Comparison of ENCODE assay signal across 12 cellular contexts in genomic region chr7:1646957-1647891, GRCh38. TPM values are rescaled to one million over a fixed set of nuclear protein-coding genes. Genes with fewer than 3 reads are reported as not detected.
DNase-seq lines count a peak whose midpoint lies in the region; ATAC-seq, FAIRE-seq and TF ChIP-seq lines count a peak whose summit lies in the region.
"Had no signal": no experiment of that assay in that cellular context is flagged by ENCODE, and none has a peak within 500 bp of the region (broad histone marks: within the 10 kb centered on the region; RNA-seq: fewer than 3 reads in every experiment).

No MANE protein-coding gene starts in this region.

- H3K4me2 ChIP-seq in H1 (ENCODE audit: insufficient read depth in 1 of 2, low read depth in 2 of 2, low read length in 2 of 2) (no peak overlapping the region), osteoblast (ENCODE audit: insufficient read depth, low read length) (peak overlapping the region; percentile 13)

- no peaks in the 10 kb centered on the region for H4K20me1 ChIP-seq in H1 (replicated peaks in 1 of 2; ENCODE audit: control insufficient read depth in 1 of 2, insufficient read depth in 2 of 2, low read length in 2 of 2)
- no peaks in the 10 kb centered on the region for H4K20me1 ChIP-seq in osteoblast (ENCODE audit: insufficient read depth, low read length)

- H3K4me1 Mint-ChIP-seq in activated T-cell treated with anti-CD3 and anti-CD28 coated beads, Interleukin-2, amount 50 U/mL, for 72 hours (ENCODE audit: low read depth), result no peaks in the 10 kb centered on the region

- H3K27me3 ChIP-seq in H1 (replicated peaks in 1 of 4; ENCODE audit: control insufficient read depth in 3 of 4, extremely low read depth in 1 of 4, insufficient read depth in 3 of 4, low read length in 3 of 4) (no peaks in the 10 kb centered on the region; a peak in 1 of 7 replicates), osteoblast (ENCODE audit: insufficient read depth, low read length) (peaks cover 39% of the 10 kb centered on the region)
- H3K27me3 ChIP-seq: Peyer's patch had no signal

- no peak overlapping the region for H2AK5ac ChIP-seq in H1 (ENCODE audit: low read depth, low read length)

- no peak overlapping the region for H3K27ac Mint-ChIP-seq in activated T-cell treated with anti-CD3 and anti-CD28 coated beads, Interleukin-2, amount 50 U/mL, for 72 hours

- H3K4me1 ChIP-seq in H1 (replicated peaks in 1 of 4; ENCODE audit: control insufficient read depth in 3 of 4, insufficient read depth in 4 of 4, low read length in 3 of 4) (peaks cover 0 to 3% (median 0%) of the 10 kb centered on the region in 4 experiments; a peak in 2 of 7 replicates), osteoblast (ENCODE audit: insufficient read depth, low read length) (no peaks in the 10 kb centered on the region)

- H2BK120ac ChIP-seq in H1 (replicated peaks; ENCODE audit: low read depth, low read length), result no peak overlapping the region

- H4K91ac ChIP-seq in H1 (replicated peaks; ENCODE audit: insufficient read length, low read length), result no peak overlapping the region

- H2BK15ac ChIP-seq in H1 (ENCODE audit: low read length), result no peak overlapping the region

- H3K36me3 Mint-ChIP-seq in activated T-cell treated with anti-CD3 and anti-CD28 coated beads, Interleukin-2, amount 50 U/mL, for 72 hours (ENCODE audit: insufficient read depth in 2 of 2), result no peaks in the 10 kb centered on the region

- no peaks in the 10 kb centered on the region for H3K9me3 Mint-ChIP-seq in activated T-cell treated with anti-CD3 and anti-CD28 coated beads, Interleukin-2, amount 50 U/mL, for 72 hours

- no peak overlapping the region for H2BK20ac ChIP-seq in H1 (ENCODE audit: low read length)

- WGBS in H1 (ENCODE audit: extremely low coverage in 1 of 2, insufficient coverage in 1 of 2, insufficient read length in 1 of 2, insufficient replicate concordance in 2 of 2, low coverage in 1 of 2, low lambda C conversion rate in 2 of 2, missing lambda C conversion rate in 1 of 2), 2 experiments, result 91% methylated on average over 44 of the region's 48 CpGs; no CpG with 5 or more reads in 1 of the 2 experiments

- POLR2A ChIA-PET in H1 (lab: Charles Lee; ENCODE audit: partially characterized antibody), result interaction anchor here (1.1 kb wide), 1 partner anchor 435 kb away, joined by 3 read pairs; no protein-coding TSS in a partner anchor

- no peaks in the 10 kb centered on the region for H3K79me2 ChIP-seq in H1 (ENCODE audit: control insufficient read depth in 1 of 2, insufficient read depth in 2 of 2, low read length in 2 of 2)
- H3K79me2 ChIP-seq in osteoblast (ENCODE audit: insufficient read depth, low read length), result no peaks in the 10 kb centered on the region

- 0 out of 2 replicates have a peak overlapping the region, but pooled peaks have one; percentile 25 for H4K8ac ChIP-seq in H1 (ENCODE audit: extremely low read depth, insufficient read depth, low read length)

- H3K23ac ChIP-seq in H1 (ENCODE audit: insufficient read length), result no peak overlapping the region

- H3K36me3 ChIP-seq in H1 (ENCODE audit: control insufficient read depth in 2 of 4, insufficient read depth in 4 of 4, low read length in 3 of 4) (no peaks in the 10 kb centered on the region), osteoblast (ENCODE audit: insufficient read depth, low read length) (no peaks in the 10 kb centered on the region)
- H3K36me3 ChIP-seq: Peyer's patch had no signal

- H3K27me3 Mint-ChIP-seq in activated T-cell treated with anti-CD3 and anti-CD28 coated beads, Interleukin-2, amount 50 U/mL, for 72 hours (ENCODE audit: low read depth), result peaks cover 6% of the 10 kb centered on the region

- H3K14ac ChIP-seq in H1 (ENCODE audit: insufficient read length), result no peak overlapping the region

- no peaks in the 10 kb centered on the region for H3K79me1 ChIP-seq in H1 (ENCODE audit: low read depth, low read length)

- no peak for TF ChIP-seq POLR2A in H1 (IDR thresholded peaks at IDR 0.05; ENCODE audit: control extremely low read depth in 1 of 2, low read depth in 2 of 2, low read length in 2 of 2)

- DNase-seq in DMS153 (lab: John Stamatoyannopoulos, UW) (peak; percentile 49), NCI-H345 (lab: John Stamatoyannopoulos, UW) (peak; percentile 79), H1 (ENCODE audit: low read depth in 1 of 2, low spot score in 2 of 2) (peak in 1 of 2 experiments; percentile 45), osteoblast (ENCODE audit: insufficient read length, low spot score, missing footprints) (peak; percentile 95), T-helper 2 cell (no peak)
- DNase-seq in activated T-cell treated with anti-CD3 and anti-CD28 coated beads, Interleukin-2, amount 50 U/mL, for 72 hours, result no peak
- DNase-seq: activated T-cell treated with anti-CD3 and anti-CD28 coated beads, Interleukin-2, amount 50 U/mL, for 1 hour; left colon; stimulated activated CD4-positive, alpha-beta T cell treated with anti-CD3 and anti-CD28 coated beads, Interleukin-4, amount 100 ng/mL, for 4 hours had no signal

- CTCF ChIA-PET in H1 (lab: Charles Lee; ENCODE audit: partially characterized antibody), result interaction anchor here (0.6 to 1.4 kb wide), 4 partner anchors 28 to 120 kb away, joined by 3 to 5 read pairs (median 3); no protein-coding TSS in a partner anchor

- ATAC-seq in GM21526 (IDR thresholded peaks at IDR 0.05; ENCODE audit: low FRiP score, unreplicated experiment) (no peak), GM19463 (IDR thresholded peaks at IDR 0.05; ENCODE audit: unreplicated experiment) (no peak)
- no peak for ATAC-seq in activated T-cell treated with anti-CD3 and anti-CD28 coated beads, Interleukin-2, amount 50 U/mL, for 72 hours (replicated peaks in 1 of 2)
- ATAC-seq: left colon had no signal

- no peak overlapping the region for H3K27ac ChIP-seq in H1 (ENCODE audit: low read depth, low read length)
- H3K27ac ChIP-seq in osteoblast (ENCODE audit: low read depth, low read length), result no peak overlapping the region
- H3K27ac ChIP-seq: Peyer's patch had no signal

- H2BK5ac ChIP-seq in H1 (ENCODE audit: low read depth, low read length), result no peak overlapping the region

- no peak overlapping the region for H3K56ac ChIP-seq in H1 (replicated peaks; ENCODE audit: insufficient read length, low read depth, low read length)

- TF ChIP-seq EP300 in H1 (IDR thresholded peaks at IDR 0.05; ENCODE audit: borderline replicate concordance in 1 of 2, low read depth in 2 of 2, low read length in 2 of 2), result no peak

- H2BK12ac ChIP-seq in H1 (ENCODE audit: low read depth, low read length), result no peak overlapping the region

- no peak overlapping the region for H4K5ac ChIP-seq in H1 (ENCODE audit: insufficient read length, low read depth, low read length)

- no peak overlapping the region for H3K18ac ChIP-seq in H1 (ENCODE audit: extremely low read depth, low read length)

- no peak overlapping the region for H3K4me3 Mint-ChIP-seq in activated T-cell treated with anti-CD3 and anti-CD28 coated beads, Interleukin-2, amount 50 U/mL, for 72 hours

- H3K9me3 ChIP-seq in H1 (ENCODE audit: insufficient read depth in 2 of 2, low read depth in 1 of 2, low read length in 1 of 2), result no peaks in the 10 kb centered on the region
- no peaks in the 10 kb centered on the region for H3K9me3 ChIP-seq in osteoblast (ENCODE audit: low read depth, low read length)
- H3K9me3 ChIP-seq: Peyer's patch had no signal

- TF ChIP-seq CTCF in H1 (IDR thresholded peaks at IDR 0.05; ENCODE audit: control extremely low read depth in 1 of 3, insufficient read depth in 1 of 3, low read depth in 1 of 3, low read length in 3 of 3) (no peak), osteoblast (IDR thresholded peaks at IDR 0.05; ENCODE audit: extremely low read depth, low read depth, low read length) (no peak)

- H2AFZ ChIP-seq in H1 (ENCODE audit: low read length) (no peak overlapping the region), osteoblast (ENCODE audit: low read length) (no peak overlapping the region)

- H3K4ac ChIP-seq in H1 (replicated peaks; ENCODE audit: insufficient read length, low read depth, low read length), result no peak overlapping the region

- no peak overlapping the region for H3K9ac ChIP-seq in H1 (replicated peaks in 1 of 4; ENCODE audit: extremely low read depth in 1 of 4, low read depth in 3 of 4, low read length in 3 of 4)

- H3K23me2 ChIP-seq in H1 (ENCODE audit: low read depth, low read length), result no peaks in the 10 kb centered on the region

- H3K4me3 ChIP-seq in H1 (ENCODE audit: extremely low read depth in 1 of 4, insufficient read depth in 2 of 4, low read depth in 3 of 4, low read length in 4 of 4), result no peak overlapping the region
- no peak overlapping the region for H3K4me3 ChIP-seq in osteoblast (ENCODE audit: insufficient read depth, low read length)
- H3K4me3 ChIP-seq: Peyer's patch had no signal

- FAIRE-seq in H1 (lab: Jason Lieb, UNC), result no peak

- TF ChIP-seq RAD21 in H1 (IDR thresholded peaks at IDR 0.05 in 1 of 2, conservative IDR thresholded peaks at IDR 0.05 in 1 of 2; ENCODE audit: low read depth in 2 of 2, low read length in 2 of 2), result no peak

TF ChIP-seq in H1, 55 proteins besides CTCF, POLR2A, EP300 and RAD21 (continues in another document):
- no peak for TF ChIP-seq TEAD4 (IDR thresholded peaks at IDR 0.05; ENCODE audit: low read depth, low read length)
- TF ChIP-seq CBX5 (IDR thresholded peaks at IDR 0.05; ENCODE audit: low read depth, low read length), result no peak
- TF ChIP-seq BCL11A (IDR thresholded peaks at IDR 0.05; ENCODE audit: low read depth in 2 of 2, low read length in 2 of 2), result no peak
- TF ChIP-seq KDM1A (IDR thresholded peaks at IDR 0.05; ENCODE audit: borderline replicate concordance, low read length), result no peak
- TF ChIP-seq RBBP5 (IDR thresholded peaks at IDR 0.05; ENCODE audit: borderline replicate concordance, low read depth, low read length), result no peak
- TF ChIP-seq TAF1 (IDR thresholded peaks at IDR 0.05; ENCODE audit: low read depth, low read length), result no peak
- TF ChIP-seq JUN (IDR thresholded peaks at IDR 0.05; ENCODE audit: low read depth, low read length), result no peak
- TF ChIP-seq KDM5A (IDR thresholded peaks at IDR 0.05; ENCODE audit: low read length), result no peak
- no peak for TF ChIP-seq MAX (IDR thresholded peaks at IDR 0.05)

RNA-seq across cellular contexts. Expression of gene ELFN1, which starts 22.9 kb away (rescaled TPM):
- 2.0 and 2.1 TPM in 2 replicates for total RNA-seq in H1 (2021; fragmentation: NEBNext Ultra II Directional; extraction: Animal tissue kit (Norgen Biotek cat#: 25700))
- polyA plus RNA-seq in H1 (2011; rRNA removed), result 4.5 and 4.8 TPM in 2 replicates
- polyA plus RNA-seq in H1 (2011; cell fraction: cytosol; rRNA removed), result 3.6 TPM
- polyA plus RNA-seq in H1 (2011; cell fraction: nucleus; rRNA removed), result 2.8 TPM
- polyA plus RNA-seq in H1 (2012, experiment 1 of 2), result 1.5 to 4.4 TPM (median 3.3 TPM) in 4 replicates
- 2.0 TPM for polyA plus RNA-seq in H1 (2012, experiment 2 of 2)
- 3.3 TPM for polyA plus RNA-seq in H1 (2013, experiment 1 of 2)
- polyA plus RNA-seq in H1 (2013, experiment 2 of 2), result 3.5 TPM
- polyA minus RNA-seq in H1 (2011; rRNA and poly(A)+ RNA removed), result 1.8 and 2.7 TPM in 2 replicates
- polyA minus RNA-seq in H1 (2011; cell fraction: cytosol; rRNA and poly(A)+ RNA removed), result 3.5 TPM
- polyA minus RNA-seq in H1 (2011; cell fraction: nucleus; rRNA and poly(A)+ RNA removed), result 1.5 TPM
- 12.7 and 14.1 TPM in 2 replicates for total RNA-seq in osteoblast
- not detected for total RNA-seq in activated T-cell treated with anti-CD3 and anti-CD28 coated beads, Interleukin-2, amount 50 U/mL, for 72 hours

Comparison
In these comparisons a context has a peak if more than half of its experiments do, and no peak if none do; other contexts are left out.
1. DNase-seq: peak in DMS153 (single experiment), NCI-H345 (single experiment) and osteoblast (single experiment); none in T-helper 2 cell (0 of 5) and activated T-cell treated with anti-CD3 and anti-CD28 coated beads, Interleukin-2, amount 50 U/mL, for 72 hours (0 of 2).